Comparison of ENCODE assay signal across 24 cellular contexts in the genomic region with DNA sequence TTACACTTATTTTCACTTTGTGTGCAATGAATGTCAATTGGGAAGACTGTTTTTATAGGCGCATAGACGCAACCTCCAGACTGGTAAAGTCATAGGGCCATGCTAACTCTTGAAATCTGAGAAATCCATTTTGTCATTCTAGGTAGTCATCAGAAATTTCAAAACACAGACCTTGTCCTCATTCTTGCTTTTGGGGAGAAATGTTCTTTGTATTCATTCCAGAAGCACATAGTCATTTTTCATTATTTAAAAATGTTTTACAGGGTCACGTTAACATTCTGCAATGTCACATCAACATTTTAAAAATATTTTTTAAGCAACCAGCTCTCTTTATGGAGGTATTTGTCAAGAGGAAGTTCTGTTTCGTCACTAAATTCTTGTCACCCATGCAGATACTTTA.
"Had no signal": no experiment of that assay in that cellular context is flagged by ENCODE, and none has a peak within 500 bp of the region (broad histone marks: within the 10 kb centered on the region; RNA-seq: fewer than 3 reads in every experiment).

No MANE protein-coding gene starts in this region.

- H3K9ac ChIP-seq: parathyroid adenoma had no signal

- ATAC-seq: effector memory CD8-positive, alpha-beta T cell; left lobe of liver; mucosa of descending colon; natural killer cell treated with Interleukin-12 subunit alpha and Interleukin-12 subunit beta and Interleukin-15 and Interleukin-18, amount 100 ng/mL, for 72 hours; right lobe of liver; stimulated activated naive B cell treated with anti-CD40 and anti-IgM and Interleukin-4, amounts not matched to agents 10 μg/mL and 1 μg/mL and 100 μg/mL, for 72 hours; upper lobe of right lung had no signal

- H3K27me3 ChIP-seq: esophagus squamous epithelium, hepatocyte, neutrophil, right lobe of liver, tibial nerve, upper lobe of right lung, uterus had no signal

- DNase-seq: effector memory CD8-positive, alpha-beta T cell; erythroblast; esophagus squamous epithelium; head of caudate nucleus; kidney; mesenchymal stem cell; mucosa of descending colon; naive B cell; right lobe of liver; small intestine; stimulated activated CD4-positive, alpha-beta T cell treated with anti-CD3 and anti-CD28 coated beads, Interleukin-15, amount 100 ng/mL, for 24 hours; stimulated activated CD4-positive, alpha-beta T cell treated with anti-CD3 and anti-CD28 coated beads, Interleukin-2, amount 100 ng/mL, for 48 hours; stimulated activated naive B cell treated with anti-CD40 and anti-IgM and Interleukin-4, amounts not matched to agents 10 μg/mL and 1 μg/mL and 100 μg/mL, for 72 hours; upper lobe of right lung; uterus had no signal

- H3K4me3 ChIP-seq: coronary artery, esophagus squamous epithelium, hepatocyte, lung, mucosa of descending colon, right lobe of liver, thoracic aorta, tibial nerve, upper lobe of right lung, uterus had no signal

- H3K9me3 ChIP-seq: right lobe of liver, upper lobe of right lung, uterus had no signal

- H3K36me3 ChIP-seq: esophagus squamous epithelium, neutrophil, right lobe of liver, thoracic aorta, tibial nerve, upper lobe of right lung, uterus had no signal

- H3K4me1 ChIP-seq: esophagus squamous epithelium, parathyroid adenoma, right lobe of liver, tibial nerve, upper lobe of right lung, uterus had no signal
